Comparison of ENCODE assay signal across 8 cellular contexts in genomic region chr2:102442967-102443828, GRCh38. TPM values are rescaled to one million over a fixed set of nuclear protein-coding genes. Genes with fewer than 3 reads are reported as not detected.
DNase-seq lines count a peak whose midpoint lies in the region; ATAC-seq, FAIRE-seq and TF ChIP-seq lines count a peak whose summit lies in the region.

No MANE protein-coding gene starts in this region.

- FAIRE-seq in kidney (lab: Jason Lieb, UNC) = peak; percentile 41

- H3K27ac ChIP-seq in RWPE2 (ENCODE audit: poor library complexity, severe bottlenecking) (no peak overlapping the region), kidney (ENCODE audit: low read depth in 2 of 2, low read length in 2 of 2) (no peak overlapping the region)

- H3K27ac Mint-ChIP-seq in stimulated activated effector memory CD8-positive, alpha-beta T cell treated with anti-CD3 and anti-CD28 coated beads, Interleukin-12 subunit alpha, Interleukin-12 subunit beta, amount 100 ng/mL, for 72 hours = no peak overlapping the region

- H3K27me3 ChIP-seq in RWPE2 (ENCODE audit: insufficient read depth, poor library complexity, severe bottlenecking) = no peaks in the 10 kb centered on the region

- intact Hi-C loops in kidney (cut with DNase I) = no loop called here

- DNase-seq in NCI-H2081 (lab: John Stamatoyannopoulos, UW) (peak; percentile 2 to 8), NCI-H2081 treated with DMSO at 0.1 percent for 48 hours (lab: John Stamatoyannopoulos, UW) (no peak), RWPE2 (ENCODE audit: low spot score) (no peak), amniotic stem cell (lab: John Stamatoyannopoulos, UW) (peak; percentile 13), kidney (no peak)
- peak in 1 of 2 donors; percentile 59 for DNase-seq in stimulated activated effector memory CD8-positive, alpha-beta T cell treated with anti-CD3 and anti-CD28 coated beads, Interleukin-12 subunit alpha, Interleukin-12 subunit beta, amount 100 ng/mL, for 72 hours (ENCODE audit: low spot score in 2 of 2)

- ATAC-seq in HG02678 (IDR thresholded peaks at IDR 0.05; ENCODE audit: unreplicated experiment) (peak; percentile 66), RWPE2 (ENCODE audit: low read depth) (peak; percentile 62; the same call in 2 of the 3 replicates), GM18861 (IDR thresholded peaks at IDR 0.05; ENCODE audit: unreplicated experiment) (no peak)
- peak; percentile 76 for ATAC-seq in stimulated activated effector memory CD8-positive, alpha-beta T cell treated with anti-CD3 and anti-CD28 coated beads, Interleukin-12 subunit alpha, Interleukin-12 subunit beta, amount 100 ng/mL, for 72 hours

- H3K4me1 Mint-ChIP-seq in stimulated activated effector memory CD8-positive, alpha-beta T cell treated with anti-CD3 and anti-CD28 coated beads, Interleukin-12 subunit alpha, Interleukin-12 subunit beta, amount 100 ng/mL, for 72 hours = peaks cover 9% of the 10 kb centered on the region

- H3K4me1 ChIP-seq in RWPE2 (ENCODE audit: insufficient read depth, poor library complexity, severe bottlenecking) (no peaks in the 10 kb centered on the region), kidney (ENCODE audit: control insufficient read depth in 1 of 2, insufficient read depth in 1 of 2, low read depth in 1 of 2, low read length in 2 of 2) (no peaks in the 10 kb centered on the region)

- no peaks in the 10 kb centered on the region for H3K9me3 Mint-ChIP-seq in stimulated activated effector memory CD8-positive, alpha-beta T cell treated with anti-CD3 and anti-CD28 coated beads, Interleukin-12 subunit alpha, Interleukin-12 subunit beta, amount 100 ng/mL, for 72 hours

- no peaks in the 10 kb centered on the region for H3K9me3 ChIP-seq in RWPE2 (ENCODE audit: severe bottlenecking)
- no peaks in the 10 kb centered on the region for H3K9me3 ChIP-seq in kidney (ENCODE audit: control insufficient read depth in 1 of 2, low read length in 2 of 2)

- H3K36me3 ChIP-seq in RWPE2 (ENCODE audit: low read depth) (no peaks in the 10 kb centered on the region), kidney (ENCODE audit: control insufficient read depth in 1 of 2, insufficient read depth in 2 of 2, low read length in 2 of 2) (no peaks in the 10 kb centered on the region)

- no peak overlapping the region for H3K4me3 ChIP-seq in RWPE2 (ENCODE audit: severe bottlenecking)
- H3K4me3 ChIP-seq in kidney (ENCODE audit: low read length in 2 of 2) = no peak overlapping the region

- H3K36me3 Mint-ChIP-seq in stimulated activated effector memory CD8-positive, alpha-beta T cell treated with anti-CD3 and anti-CD28 coated beads, Interleukin-12 subunit alpha, Interleukin-12 subunit beta, amount 100 ng/mL, for 72 hours = peaks cover 50% of the 10 kb centered on the region

- H3K4me3 Mint-ChIP-seq in stimulated activated effector memory CD8-positive, alpha-beta T cell treated with anti-CD3 and anti-CD28 coated beads, Interleukin-12 subunit alpha, Interleukin-12 subunit beta, amount 100 ng/mL, for 72 hours = no peak overlapping the region

- TF ChIP-seq CTCF in RWPE2 (IDR thresholded peaks at IDR 0.05; ENCODE audit: poor library complexity, severe bottlenecking) = peak; percentile 87
- TF ChIP-seq CTCF in kidney (IDR thresholded peaks at IDR 0.05; ENCODE audit: borderline replicate concordance, extremely low read depth, insufficient read depth) = peak; percentile 68

- H3K9ac ChIP-seq in kidney (ENCODE audit: low read length in 2 of 2) = no peak overlapping the region

RNA-seq across cellular contexts. Expression of gene IL18RAP, which starts 20.2 kb away (rescaled TPM):
- total RNA-seq in kidney = 2.0 TPM
- not detected for polyA plus RNA-seq in kidney (ENCODE audit: insufficient read depth, low read depth, low replicate concordance)

RNA-seq across cellular contexts. Expression of gene SLC9A4, which starts 29.8 kb away (rescaled TPM):
- 2.8 TPM for total RNA-seq in kidney
- 10.3 TPM for polyA plus RNA-seq in kidney (ENCODE audit: insufficient read depth, low read depth, low replicate concordance)

Comparison
In these comparisons a context has a peak if more than half of its experiments do, and no peak if none do; other contexts are left out.
1. DNase-seq: peak in NCI-H2081 (2 of 2) and amniotic stem cell (single experiment); none in NCI-H2081 treated with DMSO at 0.1 percent for 48 hours (single experiment), RWPE2 (single experiment) and kidney (single experiment).